Comparison of ENCODE assay signal across 8 cellular contexts in the genomic region with DNA sequence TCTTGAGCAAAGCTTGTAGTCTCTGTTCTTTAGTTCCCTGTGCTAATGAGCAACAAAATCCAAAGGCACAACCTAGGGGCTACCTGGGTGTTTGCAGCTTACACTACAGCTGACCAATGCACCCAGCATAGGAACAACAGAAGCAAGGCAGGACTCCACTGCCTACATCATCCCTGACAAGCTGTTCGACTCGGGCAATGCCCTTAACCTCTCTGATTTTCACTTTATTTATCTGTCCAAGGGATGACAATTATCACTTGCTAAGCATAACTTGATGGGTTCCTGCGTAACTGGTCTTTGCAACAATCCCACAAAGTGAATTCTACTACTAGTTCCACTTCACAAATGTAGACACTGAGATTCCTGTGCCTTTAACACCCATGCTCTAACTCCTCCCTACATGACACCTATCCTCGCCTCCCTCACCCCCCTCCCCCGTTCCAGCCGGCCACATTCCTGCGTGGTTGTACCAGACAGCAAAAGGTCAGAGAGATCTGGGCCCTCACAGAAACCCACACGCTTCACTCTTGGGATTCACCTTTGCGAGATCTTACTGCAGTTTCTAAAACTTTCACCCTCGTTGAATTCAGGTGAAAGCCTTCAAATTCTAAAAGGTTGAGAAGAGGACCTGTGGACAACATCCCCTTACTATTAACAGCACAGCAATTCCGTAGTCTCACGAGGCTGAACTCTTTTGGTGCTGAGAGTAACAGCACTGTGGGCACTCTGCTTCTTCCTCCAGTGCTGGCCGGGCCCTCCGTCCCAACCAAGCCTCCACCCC. TPM values are rescaled to one million over a fixed set of nuclear protein-coding genes. Genes with fewer than 3 reads are reported as not detected.
DNase-seq lines count a peak whose midpoint lies in the region; ATAC-seq and TF ChIP-seq lines count a peak whose summit lies in the region.

No MANE protein-coding gene starts in this region.

- no peaks in the 10 kb centered on the region for H3K36me3 ChIP-seq in SK-N-MC (ENCODE audit: insufficient read depth, low read length)

- H3K9me3 ChIP-seq in SK-N-MC (ENCODE audit: low read depth, low read length), result no peaks in the 10 kb centered on the region

- H3K4me3 ChIP-seq in SK-N-MC, result peak overlapping the region; percentile 95
- H3K4me3 ChIP-seq in cardiac fibroblast (replicated peaks in 1 of 2; ENCODE audit: low read depth in 2 of 2, low read length in 2 of 2), result peak overlapping the region; percentile 93 to 95

- no peak overlapping the region for H3K27ac ChIP-seq in SK-N-MC

- no peak for TF ChIP-seq CTCF in cardiac fibroblast (IDR thresholded peaks at IDR 0.05; ENCODE audit: low read depth, low read length)

- peak; percentile 46 for ATAC-seq in left colon

- DNase-seq in DMS 273 (lab: John Stamatoyannopoulos, UW; ENCODE audit: unreplicated experiment) (peak; percentile 39), DMS 273 treated with DMSO at 0.1 percent for 48 hours (lab: John Stamatoyannopoulos, UW) (no peak), SK-N-MC (ENCODE audit: low read depth, low spot score) (no peak), cardiac fibroblast (ENCODE audit: low read depth in 2 of 2) (peak; percentile 65 to 68), left colon (peak; percentile 48 to 59), NCI-H2171 (lab: John Stamatoyannopoulos, UW) (no peak), NCI-H510A treated with DMSO at 0.1 percent for 48 hours (lab: John Stamatoyannopoulos, UW) (no peak)
- DNase-seq in stimulated activated CD4-positive, alpha-beta T cell treated with anti-CD3 and anti-CD28 coated beads, Interleukin-4, amount 100 ng/mL, for 24 hours, result peak; percentile 58

- intact Hi-C loops in left colon (cut with DNase I, micrococcal nuclease), result no loop called here

- H3K9ac ChIP-seq in SK-N-MC (ENCODE audit: insufficient read length), result peak overlapping the region; percentile 78

RNA-seq across cellular contexts. Expression of a gene that starts 1.0 kb away (rescaled TPM):
- 1 to 10 TPM; 7.1 to 9.5 TPM for total RNA-seq in left colon

Comparison
In these comparisons a context has a peak if more than half of its experiments do, and no peak if none do; other contexts are left out.
1. DNase-seq: peak in DMS 273 (single experiment), cardiac fibroblast (2 of 2), left colon (2 of 2) and stimulated activated CD4-positive, alpha-beta T cell treated with anti-CD3 and anti-CD28 coated beads, Interleukin-4, amount 100 ng/mL, for 24 hours (single experiment); none in DMS 273 treated with DMSO at 0.1 percent for 48 hours (single experiment), SK-N-MC (single experiment), NCI-H2171 (single experiment) and NCI-H510A treated with DMSO at 0.1 percent for 48 hours (single experiment).